In genomic region chr14:98015921-98016320, GRCh38 we compare ENCODE assay signal across 18 cellular contexts.
A peak's percentile ranks its signal among the peaks of the same experiment; 100 is the strongest.
DNase-seq lines count a peak whose midpoint lies in the region; ATAC-seq lines count a peak whose summit lies in the region.
"Had no signal": no experiment of that assay in that cellular context is flagged by ENCODE, and none has a peak within 500 bp of the region (broad histone marks: within the 10 kb centered on the region; RNA-seq: fewer than 3 reads in every experiment).

No MANE protein-coding gene starts in this region.

- peak overlapping the region; percentile 60 for H3K27ac Mint-ChIP-seq in activated naive CD4-positive, alpha-beta T cell treated with anti-CD3 and anti-CD28 coated beads, Interleukin-2, amount 10 ng/mL, durations not matched to agents 7 days and 5 days
- H3K27ac Mint-ChIP-seq in T-cell: peak overlapping the region; percentile 83 to 86
- peak overlapping the region; percentile 58 for H3K27ac Mint-ChIP-seq in activated naive CD8-positive, alpha-beta T cell treated with anti-CD3 and anti-CD28 coated beads, Interleukin-2, amount 10 ng/mL, durations not matched to agents 7 days and 5 days

- no peaks in the 10 kb centered on the region for H3K9me3 Mint-ChIP-seq in activated naive CD4-positive, alpha-beta T cell treated with anti-CD3 and anti-CD28 coated beads, Interleukin-2, amount 10 ng/mL, durations not matched to agents 7 days and 5 days
- H3K9me3 Mint-ChIP-seq in T-cell: no peaks in the 10 kb centered on the region
- no peaks in the 10 kb centered on the region for H3K9me3 Mint-ChIP-seq in activated naive CD8-positive, alpha-beta T cell treated with anti-CD3 and anti-CD28 coated beads, Interleukin-2, amount 10 ng/mL, durations not matched to agents 7 days and 5 days

- no peak for DNase-seq in activated naive CD4-positive, alpha-beta T cell treated with anti-CD3 and anti-CD28 coated beads, Interleukin-2, amount 10 ng/mL, durations not matched to agents 7 days and 5 days
- no peak for DNase-seq in activated naive CD4-positive, alpha-beta T cell treated with Interleukin-2 at 50 U/mL for 16 hours
- DNase-seq in T-cell (no peak), AML-193 (lab: John Stamatoyannopoulos, UW) (no peak), cardiac septum (ENCODE audit: low spot score) (no peak)
- no peak for DNase-seq in activated naive CD8-positive, alpha-beta T cell treated with anti-CD3 and anti-CD28 coated beads, Interleukin-2, amount 10 ng/mL, durations not matched to agents 7 days and 5 days
- DNase-seq: BE2C, Karpas-422, MV-4-11, NCI-H1105 treated with DMSO at 0.1 percent for 48 hours, NCI-H1694, NCI-H2081 treated with DMSO at 0.1 percent for 48 hours, NCI-H446, NCI-H526, Peyer's patch had no signal

- H3K4me3 Mint-ChIP-seq in activated naive CD4-positive, alpha-beta T cell treated with anti-CD3 and anti-CD28 coated beads, Interleukin-2, amount 10 ng/mL, durations not matched to agents 7 days and 5 days: no peak overlapping the region
- H3K4me3 Mint-ChIP-seq in T-cell: peak overlapping the region in 1 of 3 donors; percentile 45
- H3K4me3 Mint-ChIP-seq in activated naive CD8-positive, alpha-beta T cell treated with anti-CD3 and anti-CD28 coated beads, Interleukin-2, amount 10 ng/mL, durations not matched to agents 7 days and 5 days: peak overlapping the region; percentile 58

- H3K27me3 Mint-ChIP-seq in activated naive CD4-positive, alpha-beta T cell treated with anti-CD3 and anti-CD28 coated beads, Interleukin-2, amount 10 ng/mL, durations not matched to agents 7 days and 5 days: no peaks in the 10 kb centered on the region
- H3K27me3 Mint-ChIP-seq in T-cell: no peaks in the 10 kb centered on the region
- no peaks in the 10 kb centered on the region for H3K27me3 Mint-ChIP-seq in activated naive CD8-positive, alpha-beta T cell treated with anti-CD3 and anti-CD28 coated beads, Interleukin-2, amount 10 ng/mL, durations not matched to agents 7 days and 5 days

- POLR2A ChIA-PET in T-cell (lab: Charles Lee): interaction anchor here in 1 of 2 donors (0.5 to 0.7 kb wide), 2 partner anchors 1075 to 1219 kb away, joined by 7 to 10 read pairs; no protein-coding TSS in a partner anchor
- POLR2A ChIA-PET in activated naive CD8-positive, alpha-beta T cell treated with anti-CD3 and anti-CD28 coated beads, Interleukin-2, amount 10 ng/mL, durations not matched to agents 7 days and 5 days (lab: Charles Lee): interaction anchor here (0.7 to 1.6 kb wide), 4 partner anchors 38 to 1256 kb away, joined by 3 to 12 read pairs (median 4); partner anchors contain the start of gene BCL11B

- ATAC-seq in T-cell (replicated peaks in 1 of 4) (peak in 3 of 4 experiments; percentile 38 to 64 (median 56)), GM19351 (IDR thresholded peaks at IDR 0.05; ENCODE audit: unreplicated experiment) (no peak)
- ATAC-seq in activated naive CD8-positive, alpha-beta T cell treated with anti-CD3 and anti-CD28 coated beads, Interleukin-2, amount 10 ng/mL, durations not matched to agents 7 days and 5 days (ENCODE audit: low read depth): peak; percentile 55
- ATAC-seq: HCT116, SK-N-SH treated with all-trans-retinoic acid at 6 μM for 48 hours had no signal

- CTCF ChIA-PET in activated naive CD4-positive, alpha-beta T cell treated with anti-CD3 and anti-CD28 coated beads, Interleukin-2, amount 10 ng/mL, durations not matched to agents 7 days and 5 days (lab: Charles Lee): interaction anchor here (0.6 to 1.1 kb wide), 3 partner anchors 9 to 384 kb away, joined by 3 to 4 read pairs (median 4); no protein-coding TSS in a partner anchor
- CTCF ChIA-PET in T-cell (lab: Charles Lee): no interaction called here

- H3K4me1 Mint-ChIP-seq in activated naive CD4-positive, alpha-beta T cell treated with anti-CD3 and anti-CD28 coated beads, Interleukin-2, amount 10 ng/mL, durations not matched to agents 7 days and 5 days: peaks cover 81% of the 10 kb centered on the region
- peaks cover 72 to 88% (median 73%) of the 10 kb centered on the region in 3 donors for H3K4me1 Mint-ChIP-seq in T-cell
- peaks cover 63% of the 10 kb centered on the region for H3K4me1 Mint-ChIP-seq in activated naive CD8-positive, alpha-beta T cell treated with anti-CD3 and anti-CD28 coated beads, Interleukin-2, amount 10 ng/mL, durations not matched to agents 7 days and 5 days

- H3K36me3 Mint-ChIP-seq in activated naive CD4-positive, alpha-beta T cell treated with anti-CD3 and anti-CD28 coated beads, Interleukin-2, amount 10 ng/mL, durations not matched to agents 7 days and 5 days: peaks cover 5% of the 10 kb centered on the region
- H3K36me3 Mint-ChIP-seq in T-cell: no peaks in the 10 kb centered on the region
- H3K36me3 Mint-ChIP-seq in activated naive CD8-positive, alpha-beta T cell treated with anti-CD3 and anti-CD28 coated beads, Interleukin-2, amount 10 ng/mL, durations not matched to agents 7 days and 5 days: peaks cover 4% of the 10 kb centered on the region

- intact Hi-C loops in cardiac septum (cut with DNase I): no loop called here
